1 cellular context compared by ENCODE assay signal in the genomic region with DNA sequence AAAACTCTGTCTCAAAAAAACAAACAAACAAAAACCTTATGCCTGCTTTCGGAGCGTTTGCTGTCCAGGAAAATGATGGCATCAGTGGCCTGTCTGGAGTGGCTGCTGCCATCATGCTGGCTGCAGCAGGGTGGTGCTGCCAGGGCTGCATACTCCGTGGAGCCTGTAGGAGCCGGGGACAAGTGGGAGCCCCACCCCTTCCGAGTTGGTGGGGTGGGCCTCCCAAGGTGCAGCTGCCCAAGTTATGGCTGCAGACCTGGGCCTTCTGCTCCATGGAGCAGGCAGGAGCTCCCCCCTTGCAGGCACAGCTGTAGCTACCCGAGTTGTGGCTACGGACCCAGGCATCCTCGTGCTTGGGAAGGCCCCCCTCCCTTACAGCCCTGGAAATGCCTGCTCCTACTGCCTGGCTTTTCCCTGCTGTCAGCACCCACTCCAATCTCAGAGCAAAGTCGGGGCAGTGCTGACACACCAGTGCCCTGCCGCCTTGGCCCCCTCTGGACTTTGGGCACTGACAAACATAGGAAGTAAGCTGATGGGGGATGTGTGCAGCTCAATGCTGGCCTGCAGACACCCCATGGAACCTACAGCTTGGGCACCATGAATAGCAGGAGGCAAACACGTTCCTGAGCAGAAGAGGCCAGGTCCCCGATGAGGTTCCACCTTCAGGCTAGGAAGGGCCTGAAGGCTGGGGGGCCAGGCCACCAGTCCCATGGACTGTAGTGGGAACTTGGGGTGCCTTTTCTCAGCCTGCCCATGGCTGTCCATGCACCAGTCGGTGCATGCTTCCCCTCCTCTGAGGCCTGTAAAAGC.
TF ChIP-seq lines count a peak whose summit lies in the region.

No MANE protein-coding gene starts in this region.

TF ChIP-seq in HepG2, 621 proteins besides CTCF, POLR2A, EP300 and RAD21 (continued from another document and continues in another):
- TF ChIP-seq, protein P1, sequence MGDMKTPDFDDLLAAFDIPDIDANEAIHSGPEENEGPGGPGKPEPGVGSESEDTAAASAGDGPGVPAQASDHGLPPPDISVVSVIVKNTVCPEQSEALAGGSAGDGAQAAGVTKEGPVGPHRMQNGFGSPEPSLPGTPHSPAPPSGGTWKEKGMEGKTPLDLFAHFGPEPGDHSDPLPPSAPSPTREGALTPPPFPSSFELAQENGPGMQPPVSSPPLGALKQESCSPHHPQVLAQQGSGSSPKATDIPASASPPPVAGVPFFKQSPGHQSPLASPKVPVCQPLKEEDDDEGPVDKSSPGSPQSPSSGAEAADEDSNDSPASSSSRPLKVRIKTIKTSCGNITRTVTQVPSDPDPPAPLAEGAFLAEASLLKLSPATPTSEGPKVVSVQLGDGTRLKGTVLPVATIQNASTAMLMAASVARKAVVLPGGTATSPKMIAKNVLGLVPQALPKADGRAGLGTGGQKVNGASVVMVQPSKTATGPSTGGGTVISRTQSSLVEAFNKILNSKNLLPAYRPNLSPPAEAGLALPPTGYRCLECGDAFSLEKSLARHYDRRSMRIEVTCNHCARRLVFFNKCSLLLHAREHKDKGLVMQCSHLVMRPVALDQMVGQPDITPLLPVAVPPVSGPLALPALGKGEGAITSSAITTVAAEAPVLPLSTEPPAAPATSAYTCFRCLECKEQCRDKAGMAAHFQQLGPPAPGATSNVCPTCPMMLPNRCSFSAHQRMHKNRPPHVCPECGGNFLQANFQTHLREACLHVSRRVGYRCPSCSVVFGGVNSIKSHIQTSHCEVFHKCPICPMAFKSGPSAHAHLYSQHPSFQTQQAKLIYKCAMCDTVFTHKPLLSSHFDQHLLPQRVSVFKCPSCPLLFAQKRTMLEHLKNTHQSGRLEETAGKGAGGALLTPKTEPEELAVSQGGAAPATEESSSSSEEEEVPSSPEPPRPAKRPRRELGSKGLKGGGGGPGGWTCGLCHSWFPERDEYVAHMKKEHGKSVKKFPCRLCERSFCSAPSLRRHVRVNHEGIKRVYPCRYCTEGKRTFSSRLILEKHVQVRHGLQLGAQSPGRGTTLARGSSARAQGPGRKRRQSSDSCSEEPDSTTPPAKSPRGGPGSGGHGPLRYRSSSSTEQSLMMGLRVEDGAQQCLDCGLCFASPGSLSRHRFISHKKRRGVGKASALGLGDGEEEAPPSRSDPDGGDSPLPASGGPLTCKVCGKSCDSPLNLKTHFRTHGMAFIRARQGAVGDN (CRISPR knock-in tag; IDR thresholded peaks at IDR 0.05), result peak; percentile 96
- TF ChIP-seq ZBTB49 (CRISPR knock-in tag; IDR thresholded peaks at IDR 0.05; ENCODE audit: borderline replicate concordance) (no peak), HDAC1 (CRISPR knock-in tag; IDR thresholded peaks at IDR 0.05) (peak; percentile 69), ZSCAN12 (CRISPR knock-in tag; IDR thresholded peaks at IDR 0.05) (no peak), IRF2 (CRISPR knock-in tag; IDR thresholded peaks at IDR 0.05) (0 out of 2 replicates have a peak, but pooled peaks have one; percentile 51), ZNF589 (CRISPR knock-in tag; conservative IDR thresholded peaks at IDR 0.05) (no peak), ZNF691 (CRISPR knock-in tag; IDR thresholded peaks at IDR 0.05; ENCODE audit: borderline replicate concordance, low read depth) (0 out of 2 replicates have a peak, but pooled peaks have one; percentile 50), EHMT2 (IDR thresholded peaks at IDR 0.05; ENCODE audit: borderline replicate concordance, low read depth, low read length) (0 out of 2 replicates have a peak, but pooled peaks have one; percentile 28), ZBTB3 (CRISPR knock-in tag; IDR thresholded peaks at IDR 0.05; ENCODE audit: borderline replicate concordance, low read depth) (no peak), ZNF317 (CRISPR knock-in tag; IDR thresholded peaks at IDR 0.05) (peak; percentile 49; the same call in 1 of the 2 replicates), EZH2 (conservative IDR thresholded peaks at IDR 0.05; ENCODE audit: low read depth, low read length) (no peak), ZNF777 (CRISPR knock-in tag; IDR thresholded peaks at IDR 0.05) (no peak), ARNT2 (CRISPR knock-in tag; IDR thresholded peaks at IDR 0.05; ENCODE audit: low read depth) (peak; percentile 73), SIX1 (CRISPR knock-in tag; IDR thresholded peaks at IDR 0.05; ENCODE audit: borderline replicate concordance) (no peak), NFE2L1 (CRISPR knock-in tag; IDR thresholded peaks at IDR 0.05; ENCODE audit: borderline replicate concordance) (no peak), ZNF775 (CRISPR knock-in tag; IDR thresholded peaks at IDR 0.05; ENCODE audit: borderline replicate concordance) (no peak), PHF20 (CRISPR knock-in tag; IDR thresholded peaks at IDR 0.05) (0 out of 2 replicates have a peak, but pooled peaks have one; percentile 33), ZNF576 (CRISPR knock-in tag; IDR thresholded peaks at IDR 0.05) (no peak), PHF8 (CRISPR knock-in tag; IDR thresholded peaks at IDR 0.05) (peak; percentile 38; the same call in 1 of the 2 replicates), MXD3 (CRISPR knock-in tag; IDR thresholded peaks at IDR 0.05) (no peak), AGO2 (optimal IDR thresholded peaks at IDR 0.05; ENCODE audit: low read depth, low read length) (peak; percentile 22), FOXJ3 (CRISPR knock-in tag; IDR thresholded peaks at IDR 0.05; ENCODE audit: borderline replicate concordance) (no peak), CAMTA2 (CRISPR knock-in tag; IDR thresholded peaks at IDR 0.05; ENCODE audit: borderline replicate concordance) (no peak), CREB1 (IDR thresholded peaks at IDR 0.05) (no peak), CREB1 (CRISPR knock-in tag; IDR thresholded peaks at IDR 0.05) (peak; percentile 56; the same call in 1 of the 2 replicates), SRSF1 (optimal IDR thresholded peaks at IDR 0.05; ENCODE audit: low read depth, low read length) (peak; percentile 58), CENPT (CRISPR knock-in tag; IDR thresholded peaks at IDR 0.05; ENCODE audit: low read depth) (no peak), POGZ (CRISPR knock-in tag; IDR thresholded peaks at IDR 0.05) (peak; percentile 92), ZMYM3 (CRISPR knock-in tag; IDR thresholded peaks at IDR 0.05) (peak; percentile 27; the same call in 1 of the 2 replicates), EED (CRISPR knock-in tag; IDR thresholded peaks at IDR 0.05) (no peak), ZBTB21 (CRISPR knock-in tag; IDR thresholded peaks at IDR 0.05) (no peak; the same call in 1 of the 2 replicates), ZNF605 (CRISPR knock-in tag; IDR thresholded peaks at IDR 0.05) (no peak), ZNF350 (CRISPR knock-in tag; IDR thresholded peaks at IDR 0.05; ENCODE audit: borderline replicate concordance, low read depth) (0 out of 2 replicates have a peak, but pooled peaks have one; percentile 52), KDM6A (CRISPR knock-in tag; IDR thresholded peaks at IDR 0.05; ENCODE audit: low read depth) (peak; percentile 94), DMAP1 (CRISPR knock-in tag; IDR thresholded peaks at IDR 0.05) (peak; percentile 70; the same call in 1 of the 2 replicates), ZNF337 (CRISPR knock-in tag; IDR thresholded peaks at IDR 0.05; ENCODE audit: borderline replicate concordance, low read depth) (no peak), ZNF552 (CRISPR knock-in tag; IDR thresholded peaks at IDR 0.05; ENCODE audit: borderline replicate concordance) (0 out of 2 replicates have a peak, but pooled peaks have one; percentile 67), KLF6 (CRISPR knock-in tag; IDR thresholded peaks at IDR 0.05) (no peak), ZNF124 (CRISPR knock-in tag; IDR thresholded peaks at IDR 0.05) (0 out of 2 replicates have a peak, but pooled peaks have one; percentile 65), IRF9 (CRISPR knock-in tag; IDR thresholded peaks at IDR 0.05; ENCODE audit: borderline replicate concordance) (no peak), ZNF230 (CRISPR knock-in tag; IDR thresholded peaks at IDR 0.05) (no peak), PPARG (CRISPR knock-in tag; conservative IDR thresholded peaks at IDR 0.05) (0 out of 2 replicates have a peak, but pooled peaks have one; percentile 31), ZNF556 (CRISPR knock-in tag; IDR thresholded peaks at IDR 0.05; ENCODE audit: borderline replicate concordance) (0 out of 2 replicates have a peak, but pooled peaks have one; percentile 37), MAFF (IDR thresholded peaks at IDR 0.05; ENCODE audit: low read depth, low read length) (peak; percentile 63), NR3C1 (CRISPR knock-in tag; IDR thresholded peaks at IDR 0.05) (no peak)
- TF ChIP-seq, protein P2, sequence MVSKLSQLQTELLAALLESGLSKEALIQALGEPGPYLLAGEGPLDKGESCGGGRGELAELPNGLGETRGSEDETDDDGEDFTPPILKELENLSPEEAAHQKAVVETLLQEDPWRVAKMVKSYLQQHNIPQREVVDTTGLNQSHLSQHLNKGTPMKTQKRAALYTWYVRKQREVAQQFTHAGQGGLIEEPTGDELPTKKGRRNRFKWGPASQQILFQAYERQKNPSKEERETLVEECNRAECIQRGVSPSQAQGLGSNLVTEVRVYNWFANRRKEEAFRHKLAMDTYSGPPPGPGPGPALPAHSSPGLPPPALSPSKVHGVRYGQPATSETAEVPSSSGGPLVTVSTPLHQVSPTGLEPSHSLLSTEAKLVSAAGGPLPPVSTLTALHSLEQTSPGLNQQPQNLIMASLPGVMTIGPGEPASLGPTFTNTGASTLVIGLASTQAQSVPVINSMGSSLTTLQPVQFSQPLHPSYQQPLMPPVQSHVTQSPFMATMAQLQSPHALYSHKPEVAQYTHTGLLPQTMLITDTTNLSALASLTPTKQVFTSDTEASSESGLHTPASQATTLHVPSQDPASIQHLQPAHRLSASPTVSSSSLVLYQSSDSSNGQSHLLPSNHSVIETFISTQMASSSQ (IDR thresholded peaks at IDR 0.05; ENCODE audit: low read depth), result no peak
- TF ChIP-seq, protein P2 (CRISPR knock-in tag; IDR thresholded peaks at IDR 0.05; ENCODE audit: borderline replicate concordance), result no peak; the same call in 1 of the 2 replicates
- TF ChIP-seq, protein P3, sequence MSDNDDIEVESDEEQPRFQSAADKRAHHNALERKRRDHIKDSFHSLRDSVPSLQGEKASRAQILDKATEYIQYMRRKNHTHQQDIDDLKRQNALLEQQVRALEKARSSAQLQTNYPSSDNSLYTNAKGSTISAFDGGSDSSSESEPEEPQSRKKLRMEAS (IDR thresholded peaks at IDR 0.05), result peak; percentile 73
- TF ChIP-seq, protein P4, sequence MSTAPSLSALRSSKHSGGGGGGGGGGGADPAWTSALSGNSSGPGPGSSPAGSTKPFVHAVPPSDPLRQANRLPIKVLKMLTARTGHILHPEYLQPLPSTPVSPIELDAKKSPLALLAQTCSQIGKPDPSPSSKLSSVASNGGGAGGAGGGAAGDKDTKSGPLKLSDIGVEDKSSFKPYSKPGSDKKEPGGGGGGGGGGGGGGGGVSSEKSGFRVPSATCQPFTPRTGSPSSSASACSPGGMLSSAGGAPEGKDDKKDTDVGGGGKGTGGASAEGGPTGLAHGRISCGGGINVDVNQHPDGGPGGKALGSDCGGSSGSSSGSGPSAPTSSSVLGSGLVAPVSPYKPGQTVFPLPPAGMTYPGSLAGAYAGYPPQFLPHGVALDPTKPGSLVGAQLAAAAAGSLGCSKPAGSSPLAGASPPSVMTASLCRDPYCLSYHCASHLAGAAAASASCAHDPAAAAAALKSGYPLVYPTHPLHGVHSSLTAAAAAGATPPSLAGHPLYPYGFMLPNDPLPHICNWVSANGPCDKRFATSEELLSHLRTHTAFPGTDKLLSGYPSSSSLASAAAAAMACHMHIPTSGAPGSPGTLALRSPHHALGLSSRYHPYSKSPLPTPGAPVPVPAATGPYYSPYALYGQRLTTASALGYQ (CRISPR knock-in tag; IDR thresholded peaks at IDR 0.05), result no peak
